In genomic region chr5:74139589-74139988, GRCh38 we compare ENCODE assay signal across 20 cellular contexts.
"Had no signal": no experiment of that assay in that cellular context is flagged by ENCODE, and none has a peak within 500 bp of the region (broad histone marks: within the 10 kb centered on the region; RNA-seq: fewer than 3 reads in every experiment).

No MANE protein-coding gene starts in this region.

- H3K36me3 Mint-ChIP-seq: mesothelial cell of epicardium had no signal

- ATAC-seq: gastrocnemius medialis, heart right ventricle, left cardiac atrium, left lung, left ventricle myocardium superior, lower lobe of right lung, mucosa of descending colon had no signal

- H3K4me3 ChIP-seq: coronary artery, dorsolateral prefrontal cortex, esophagus squamous epithelium, gastrocnemius medialis, heart right ventricle, left lung, lower lobe of right lung, mucosa of descending colon had no signal

- H3K9me3 ChIP-seq: esophagus squamous epithelium, gastrocnemius medialis, heart right ventricle, left lung, lower lobe of right lung, mucosa of descending colon had no signal

- H3K27me3 ChIP-seq: gastrocnemius medialis, heart right ventricle, left lung had no signal

- H3K4me1 ChIP-seq: esophagus squamous epithelium, left lung, lower lobe of right lung had no signal

- H3K27ac ChIP-seq: coronary artery, esophagus squamous epithelium, gastrocnemius medialis, heart right ventricle, left lung, lower lobe of right lung had no signal

- H3K27ac Mint-ChIP-seq: mesothelial cell of epicardium had no signal

- H3K4me3 Mint-ChIP-seq: mesothelial cell of epicardium had no signal

- H3K36me3 ChIP-seq: esophagus squamous epithelium, gastrocnemius medialis, heart right ventricle, left lung, lower lobe of right lung had no signal

- DNase-seq: dermis blood vessel endothelial cell; dorsolateral prefrontal cortex; effector CD4-positive, alpha-beta T cell; effector memory CD4-positive, alpha-beta T cell; esophagus squamous epithelium; foreskin fibroblast; foreskin melanocyte; gastrocnemius medialis; glutamatergic neuron; head of caudate nucleus; heart right ventricle; hippocampal formation; left cardiac atrium; left lung; left ventricle myocardium superior; lower lobe of right lung; mesenchymal stem cell; mucosa of descending colon had no signal
